ENCODE assay signal across 25 cellular contexts in the genomic region with DNA sequence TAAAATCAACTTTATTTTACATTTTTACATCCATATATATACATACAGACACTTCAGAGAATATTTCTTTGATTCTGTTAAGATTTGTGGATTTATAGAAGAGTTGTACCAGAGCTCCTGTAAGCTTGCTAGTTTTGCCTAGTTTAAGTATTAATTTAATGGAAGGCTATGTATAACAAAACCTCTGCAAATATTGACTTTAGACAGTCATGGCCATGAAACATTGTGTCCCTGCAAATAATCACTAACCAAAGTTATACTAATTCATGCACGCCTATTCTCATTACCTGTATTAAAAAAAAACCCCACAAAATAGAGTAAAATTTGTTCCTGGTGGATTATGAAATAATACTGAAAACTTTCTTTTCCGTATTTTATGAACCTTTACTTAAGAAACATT.
"Had no signal": no experiment of that assay in that cellular context is flagged by ENCODE, and none has a peak within 500 bp of the region (broad histone marks: within the 10 kb centered on the region; RNA-seq: fewer than 3 reads in every experiment).

No MANE protein-coding gene starts in this region.

- DNase-seq: activated CD4-positive, alpha-beta memory T cell treated with anti-CD3 and anti-CD28 coated beads, Interleukin-2, amount 10 ng/mL, durations not matched to agents 7 days and 5 days; activated CD4-positive, alpha-beta T cell treated with anti-CD3 and anti-CD28 coated beads for 1 hour; activated CD4-positive, alpha-beta T cell treated with anti-CD3 and anti-CD28 coated beads for 4 hours; activated CD4-positive, alpha-beta T cell treated with anti-CD3 and anti-CD28 coated beads, Interleukin-2, amount 10 ng/mL, durations not matched to agents 7 days and 5 days; activated CD4-positive, alpha-beta T cell treated with anti-CD3 and anti-CD28 coated beads, Interleukin-2, amount 50 U/mL, for 4 hours; activated CD8-positive, alpha-beta memory T cell treated with anti-CD3 and anti-CD28 coated beads, Interleukin-2, amount 50 U/mL, for 48 hours; activated gamma-delta T cell; activated naive CD4-positive, alpha-beta T cell; activated naive CD4-positive, alpha-beta T cell treated with anti-CD3 and anti-CD28 coated beads, Interleukin-2, amount 10 ng/mL, durations not matched to agents 7 days and 5 days; activated naive CD8-positive, alpha-beta T cell treated with anti-CD3 and anti-CD28 coated beads, Interleukin-2, amount 10 ng/mL, durations not matched to agents 7 days and 5 days; activated T-cell treated with anti-CD3 and anti-CD28 coated beads for 4 hours; activated T-cell treated with anti-CD3 and anti-CD28 coated beads, Interleukin-2, amount 50 U/mL, for 24 hours; activated T-cell treated with anti-CD3 and anti-CD28 coated beads, Interleukin-2, amount 50 U/mL, for 72 hours; brain microvascular endothelial cell; dorsolateral prefrontal cortex; effector memory CD4-positive, alpha-beta T cell; endodermal cell; foreskin fibroblast; head of caudate nucleus; T-helper 2 cell had no signal

- H3K27ac ChIP-seq: ascending aorta, brain microvascular endothelial cell, coronary artery, dorsolateral prefrontal cortex had no signal

- H3K9me3 ChIP-seq: ascending aorta had no signal

- ATAC-seq: activated naive CD4-positive, alpha-beta T cell treated with anti-CD3 and anti-CD28 coated beads, Interleukin-2, amount 50 U/mL, for 72 hours; activated T-cell treated with anti-CD3 and anti-CD28 coated beads, Interleukin-2, amount 50 U/mL, for 72 hours; esophagus mucosa; WTC11 had no signal

- H3K4me3 ChIP-seq: ascending aorta, coronary artery, dorsolateral prefrontal cortex had no signal

- H3K27me3 ChIP-seq: ascending aorta, brain microvascular endothelial cell, dorsolateral prefrontal cortex had no signal

- H3K4me1 ChIP-seq: ascending aorta had no signal

- H3K36me3 ChIP-seq: ascending aorta, brain microvascular endothelial cell had no signal
